In genomic region chr20:10171864-10172751, GRCh38 we compare ENCODE assay signal across 8 cellular contexts. TPM values are rescaled to one million over a fixed set of nuclear protein-coding genes. Genes with fewer than 3 reads are reported as not detected.
DNase-seq lines count a peak whose midpoint lies in the region; ATAC-seq and TF ChIP-seq lines count a peak whose summit lies in the region.

No MANE protein-coding gene starts in this region.

- in situ Hi-C loops in IMR-90 (cut with MboI; ENCODE audit: low sequenced_read_pairs) = no loop called here

- no TSS peak for BruUV-seq in IMR-90 (replicated peaks; lab: Mats Ljungman, UMichigan)

- H3K4me1 ChIP-seq in IMR-90 (ENCODE audit: control insufficient read depth, insufficient read depth, low read length) (peaks cover 2% of the 10 kb centered on the region; the same call in 1 of the 2 replicates), liver (ENCODE audit: control insufficient read depth in 4 of 4, insufficient read depth in 4 of 4, low read length in 3 of 4) (peaks cover 0 to 6% (median 1%) of the 10 kb centered on the region in 4 donors)

- dilution Hi-C loops in IMR-90 (cut with HindIII; ENCODE audit: low sequenced_read_pairs, unreplicated experiment) = no loop called here

- no peak overlapping the region; the same call in none of the 2 replicates for H3K18ac ChIP-seq in IMR-90 (ENCODE audit: low read depth, low read length)

- H3K23ac ChIP-seq in IMR-90 (ENCODE audit: low read depth, low read length) = peak overlapping the region; percentile 84; the same call in 1 of the 2 replicates

- peak overlapping the region; percentile 5 for H4K5ac ChIP-seq in IMR-90 (ENCODE audit: low read depth, low read length)

- peak overlapping the region; percentile 89 for H2AFZ ChIP-seq in IMR-90 (replicated peaks; ENCODE audit: low read length, poor library complexity)

- H3K9ac ChIP-seq in IMR-90 (ENCODE audit: low read depth, low read length) (peak overlapping the region; percentile 25), liver (ENCODE audit: low read depth in 1 of 2, low read length in 2 of 2) (no peak overlapping the region)

- TF ChIP-seq POLR2A in IMR-90 (IDR thresholded peaks at IDR 0.05; ENCODE audit: low read depth, low read length) = no peak

- peak overlapping the region; percentile 63 for H3K4me2 ChIP-seq in IMR-90 (ENCODE audit: low read depth, low read length)

- no peaks in the 10 kb centered on the region for H4K20me1 ChIP-seq in IMR-90 (ENCODE audit: insufficient read depth, low read length)

- peak overlapping the region; percentile 68 for H3K14ac ChIP-seq in IMR-90 (replicated peaks; ENCODE audit: low read depth, low read length)

- peak overlapping the region; percentile 36; the same call in 1 of the 2 replicates for H3K4ac ChIP-seq in IMR-90 (ENCODE audit: low read depth, low read length)

- no peaks in the 10 kb centered on the region for H3K79me1 ChIP-seq in IMR-90 (ENCODE audit: low read depth in 1 of 2, low read length in 2 of 2)

- H3K56ac ChIP-seq in IMR-90 (ENCODE audit: extremely low read depth, insufficient read depth, low read length) = 0 out of 2 replicates have a peak overlapping the region, but pooled peaks have one; percentile 3

- H3K9me3 ChIP-seq in IMR-90 (ENCODE audit: control insufficient read depth, insufficient read depth, low read length) (peaks cover 3% of the 10 kb centered on the region; the same call in 1 of the 2 replicates), liver (ENCODE audit: control insufficient read depth in 4 of 4, low read length in 3 of 4) (no peaks in the 10 kb centered on the region)

- no peak overlapping the region for H2BK15ac ChIP-seq in IMR-90 (ENCODE audit: low read depth, low read length)

- H2AK9ac ChIP-seq in IMR-90 (replicated peaks; ENCODE audit: low read depth, low read length, poor library complexity) = no peak overlapping the region

- H4K91ac ChIP-seq in IMR-90 (ENCODE audit: insufficient read depth, low read depth, low read length) = peak overlapping the region; percentile 38; the same call in 1 of the 2 replicates

- H2BK120ac ChIP-seq in IMR-90 (ENCODE audit: low read depth, low read length) = peak overlapping the region; percentile 59; the same call in 1 of the 2 replicates

- CTCF ChIA-PET in BJ (lab: Yijun Ruan, JAX) (no interaction called here), IMR-90 (lab: Yijun Ruan, JAX) (no interaction called here)

- POLR2A ChIA-PET in BJ (lab: Charles Lee) (no interaction called here), IMR-90 (lab: Charles Lee; ENCODE audit: unreplicated experiment) (interaction anchor here (0.6 kb wide), 1 partner anchor 9 kb away, joined by 3 read pairs; no protein-coding TSS in a partner anchor)

- no peaks in the 10 kb centered on the region; the same call in 1 of the 2 replicates for H3K9me1 ChIP-seq in IMR-90 (ENCODE audit: insufficient read depth, low read length)

- no peak overlapping the region for H2AK5ac ChIP-seq in IMR-90 (ENCODE audit: low read depth, low read length)

- H3K27me3 ChIP-seq in BJ (ENCODE audit: control insufficient read depth, insufficient read depth, low read length) (peaks cover 2% of the 10 kb centered on the region; the same call in 1 of the 2 replicates), IMR-90 (ENCODE audit: control insufficient read depth, insufficient read depth, low read length) (peaks cover 6% of the 10 kb centered on the region), liver (ENCODE audit: control insufficient read depth in 4 of 4, insufficient read depth in 4 of 4, low read length in 3 of 4) (no peaks in the 10 kb centered on the region)

- H3K27ac ChIP-seq in IMR-90 (ENCODE audit: insufficient read depth, low read length) = peak overlapping the region; percentile 37
- peak overlapping the region; percentile 70 for H3K27ac ChIP-seq in cingulate gyrus (ENCODE audit: low read depth, low read length)
- H3K27ac ChIP-seq in liver (ENCODE audit: low read depth in 1 of 2, low read length in 2 of 2) = no peak overlapping the region

- WGBS in IMR-90 (ENCODE audit: extremely low coverage in 2 of 2, insufficient read length in 1 of 2), 2 experiments = 3% methylated on average over 13 of the region's 47 CpGs; no CpG with 5 or more reads in 1 of the 2 experiments
- 11% methylated on average over 47 of the region's 47 CpGs for WGBS in liver

- intact Hi-C loops in IMR-90 (cut with micrococcal nuclease) = no loop called here

- H2BK20ac ChIP-seq in IMR-90 (ENCODE audit: low read depth, low read length) = no peak overlapping the region

- no peak overlapping the region for H2BK5ac ChIP-seq in IMR-90 (ENCODE audit: low read depth, low read length, poor library complexity, severe bottlenecking)

- ATAC-seq in IMR-90 (ENCODE audit: low read depth) = peak; percentile 92
- ATAC-seq in GM21723 (IDR thresholded peaks at IDR 0.05; ENCODE audit: unreplicated experiment) = no peak

- TF ChIP-seq CTCF in BJ (IDR thresholded peaks at IDR 0.05; ENCODE audit: insufficient read depth, low read depth, low read length) (no peak), IMR-90 (conservative IDR thresholded peaks at IDR 0.05; ENCODE audit: low read depth, low read length) (no peak), liver (IDR thresholded peaks at IDR 0.05; ENCODE audit: low read depth, low read length, missing input control) (no peak)

- no peak for DNase-seq in BJ (ENCODE audit: low read depth)
- peak; percentile 25 for DNase-seq in IMR-90
- peak; percentile 60 for DNase-seq in SW480 (ENCODE audit: low spot score)
- peak; percentile 20 for DNase-seq in stimulated activated CD4-positive, alpha-beta T cell treated with anti-CD3 and anti-CD28 coated beads, Interleukin-4, amount 100 ng/mL, for 24 hours
- DNase-seq in mesenteric fat pad (ENCODE audit: low spot score) = no peak

- H4K8ac ChIP-seq in IMR-90 (ENCODE audit: low read depth in 2 of 2, low read length in 2 of 2) = peak overlapping the region; percentile 52 to 80; a peak in 3 of 4 replicates

- H3K36me3 ChIP-seq in BJ (ENCODE audit: control insufficient read depth, insufficient read depth, low read length) (no peaks in the 10 kb centered on the region), IMR-90 (ENCODE audit: control insufficient read depth, insufficient read depth, low read length) (no peaks in the 10 kb centered on the region), liver (ENCODE audit: control insufficient read depth in 4 of 4, insufficient read depth in 3 of 4, low read depth in 1 of 4, low read length in 3 of 4) (no peaks in the 10 kb centered on the region)

- no peak for TF ChIP-seq RAD21 in IMR-90 (IDR thresholded peaks at IDR 0.05; ENCODE audit: low read length)
- peak in 1 of 2 donors; percentile 41 for TF ChIP-seq RAD21 in liver (IDR thresholded peaks at IDR 0.05)

- peak overlapping the region; percentile 46 for H3K4me3 ChIP-seq in BJ (ENCODE audit: low read depth, low read length)
- H3K4me3 ChIP-seq in IMR-90 (ENCODE audit: insufficient read depth, low read depth, low read length) = peak overlapping the region; percentile 27
- peak overlapping the region; percentile 34 to 57 (median 49) for H3K4me3 ChIP-seq in liver (ENCODE audit: low read depth in 1 of 3, low read length in 3 of 3)

TF ChIP-seq in IMR-90, 13 proteins besides CTCF, POLR2A, EP300 and RAD21 (continues in another document):
- no peak for TF ChIP-seq CEBPB (IDR thresholded peaks at IDR 0.05; ENCODE audit: low read depth, low read length)
- TF ChIP-seq CHD1 (IDR thresholded peaks at IDR 0.05; ENCODE audit: low read depth, low read length) = no peak
- TF ChIP-seq, protein P1, sequence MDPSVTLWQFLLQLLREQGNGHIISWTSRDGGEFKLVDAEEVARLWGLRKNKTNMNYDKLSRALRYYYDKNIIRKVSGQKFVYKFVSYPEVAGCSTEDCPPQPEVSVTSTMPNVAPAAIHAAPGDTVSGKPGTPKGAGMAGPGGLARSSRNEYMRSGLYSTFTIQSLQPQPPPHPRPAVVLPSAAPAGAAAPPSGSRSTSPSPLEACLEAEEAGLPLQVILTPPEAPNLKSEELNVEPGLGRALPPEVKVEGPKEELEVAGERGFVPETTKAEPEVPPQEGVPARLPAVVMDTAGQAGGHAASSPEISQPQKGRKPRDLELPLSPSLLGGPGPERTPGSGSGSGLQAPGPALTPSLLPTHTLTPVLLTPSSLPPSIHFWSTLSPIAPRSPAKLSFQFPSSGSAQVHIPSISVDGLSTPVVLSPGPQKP (IDR thresholded peaks at IDR 0.05; ENCODE audit: borderline replicate concordance, low read depth, low read length) = no peak
- no peak for TF ChIP-seq MAFK (IDR thresholded peaks at IDR 0.05; ENCODE audit: low read depth, low read length)
- TF ChIP-seq MXI1 (IDR thresholded peaks at IDR 0.05; ENCODE audit: borderline replicate concordance, low read depth, low read length) = no peak

TF ChIP-seq in liver, 16 proteins besides CTCF, POLR2A, EP300 and RAD21:
- no peak for TF ChIP-seq ZBTB33 (IDR thresholded peaks at IDR 0.05)
- peak; percentile 36 for TF ChIP-seq YY1 (IDR thresholded peaks at IDR 0.05)
- no peak for TF ChIP-seq HNF4G (IDR thresholded peaks at IDR 0.05)
- peak in 1 of 2 donors; percentile 34 for TF ChIP-seq EGR1 (IDR thresholded peaks at IDR 0.05; ENCODE audit: low read depth in 2 of 2)
- TF ChIP-seq SP1 (IDR thresholded peaks at IDR 0.05) = peak; percentile 55
- TF ChIP-seq HNF4A (conservative IDR thresholded peaks at IDR 0.05) = no peak
- peak in 1 of 2 donors; percentile 28 for TF ChIP-seq RXRA (IDR thresholded peaks at IDR 0.05)
- TF ChIP-seq NR2F2 (IDR thresholded peaks at IDR 0.05) = peak; percentile 49

RNA-seq across cellular contexts. Expression of gene SNAP25, which starts 46.5 kb away (rescaled TPM):
- polyA plus RNA-seq in BJ (2011; rRNA removed) (0.56 and 1.3 TPM in 2 replicates), IMR-90 (2012; rRNA removed) (2.0 and 2.8 TPM in 2 replicates), liver (under 1 TPM; 0.32 to 0.69 TPM)
- 0.26 and 2.2 TPM in 2 replicates for polyA minus RNA-seq in BJ (2011; rRNA and poly(A)+ RNA removed)
- total RNA-seq in IMR-90 (2012; rRNA removed) (1.1 and 2.8 TPM in 2 replicates), liver (1 to 10 TPM in 1 of 2 donors, under 1 TPM in 1; 0.42 to 2.7 TPM), mesenteric fat pad (0.29 TPM)
- polyA plus RNA-seq in IMR-90 (2012; cell fraction: cytosol; rRNA removed) = 0.70 and 0.73 TPM in 2 replicates
- polyA plus RNA-seq in IMR-90 (2012; cell fraction: nucleus; rRNA removed; ENCODE audit: low replicate concordance) = 2.7 and 14.4 TPM in 2 replicates

Comparison
In these comparisons a context has a peak if more than half of its experiments do, and no peak if none do; other contexts are left out.
1. DNase-seq: peak in IMR-90 (single experiment), SW480 (single experiment) and stimulated activated CD4-positive, alpha-beta T cell treated with anti-CD3 and anti-CD28 coated beads, Interleukin-4, amount 100 ng/mL, for 24 hours (single experiment); none in BJ (single experiment) and mesenteric fat pad (single experiment).
2. H3K27ac ChIP-seq: peak in IMR-90 (single experiment) and cingulate gyrus (single experiment); none in liver (0 of 2).
3. Peak in every context shown above with its lines, with median percentiles within 50 percentile points of each other: H3K4me3 ChIP-seq.